7 cellular contexts compared by ENCODE assay signal in the genomic region with DNA sequence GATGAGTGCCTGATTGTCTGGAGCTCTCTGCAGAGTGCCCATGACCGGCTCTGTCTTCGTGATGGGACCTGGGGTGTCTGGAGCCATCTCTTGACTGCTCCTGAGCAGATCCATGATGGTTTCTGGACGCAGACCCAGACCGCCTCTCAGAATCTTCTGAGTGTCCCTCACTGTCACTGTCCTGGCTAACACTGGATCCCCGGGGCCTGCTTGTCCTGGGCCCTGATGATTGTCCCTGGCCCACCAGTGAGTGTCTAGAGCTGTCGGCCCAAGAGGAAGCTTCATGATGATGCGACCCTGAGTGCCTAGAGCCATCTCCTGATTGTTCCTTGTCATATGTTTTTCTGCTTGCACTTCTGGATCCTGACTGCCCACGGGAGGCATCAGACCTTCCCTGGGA. TPM values are rescaled to one million over a fixed set of nuclear protein-coding genes. Genes with fewer than 3 reads are reported as not detected.
"Had no signal": no experiment of that assay in that cellular context is flagged by ENCODE, and none has a peak within 500 bp of the region (broad histone marks: within the 10 kb centered on the region; RNA-seq: fewer than 3 reads in every experiment).

No MANE protein-coding gene starts in this region.

RNA-seq across cellular contexts. Expression of a gene that starts 17.1 kb away (rescaled TPM):
- total RNA-seq: H1, H7, H9 had no signal
- polyA plus RNA-seq: GM23338, H1 had no signal

RNA-seq across cellular contexts. Expression of a gene that starts 51.8 kb away (rescaled TPM):
- total RNA-seq: GM23248, GM23338, H1, H4, H7, H9, HFFc6 had no signal
- polyA plus RNA-seq: GM23248, GM23338, H1 had no signal
